ENCODE assay signal across 24 cellular contexts in genomic region chr2:72427022-72427861, GRCh38.
DNase-seq lines count a peak whose midpoint lies in the region; ATAC-seq lines count a peak whose summit lies in the region.
"Had no signal": no experiment of that assay in that cellular context is flagged by ENCODE, and none has a peak within 500 bp of the region (broad histone marks: within the 10 kb centered on the region; RNA-seq: fewer than 3 reads in every experiment).

No MANE protein-coding gene starts in this region.

- H3K4me3 ChIP-seq in neuronal stem cell (ENCODE audit: low read length in 2 of 2) (no peak overlapping the region), aorta (ENCODE audit: low read length in 2 of 2) (no peak overlapping the region)
- H3K4me3 ChIP-seq: A549, BLaER1, GM12878, GM23248, K562 had no signal

- H2BK120ac ChIP-seq in neuronal stem cell (ENCODE audit: low read depth, low read length) = no peak overlapping the region

- H3K14ac ChIP-seq in neuronal stem cell (ENCODE audit: low read length) = no peak overlapping the region

- no peak overlapping the region for H3K27ac ChIP-seq in neuronal stem cell (replicated peaks; ENCODE audit: low read length)
- H3K27ac ChIP-seq in aorta (ENCODE audit: low read depth in 1 of 2, low read length in 2 of 2) = no peak overlapping the region
- H3K27ac ChIP-seq: A549, BLaER1, GM23248 had no signal

- peak overlapping the region; percentile 23 for H3K18ac ChIP-seq in neuronal stem cell (ENCODE audit: low read length)

- no peak for DNase-seq in Right ventricle myocardium inferior (ENCODE audit: missing footprints)
- DNase-seq in cardiac septum (ENCODE audit: low spot score) = no peak
- DNase-seq in neuronal stem cell (ENCODE audit: low spot score) = no peak
- DNase-seq in aorta = no peak
- DNase-seq in SW480 (ENCODE audit: low spot score) = no peak
- DNase-seq in NCI-H82 treated with DMSO at 0.1 percent for 48 hours (lab: John Stamatoyannopoulos, UW; ENCODE audit: unreplicated experiment) = no peak
- DNase-seq: Calu3; CD8-positive, alpha-beta T cell; DMS53; EL; GM23248; NCI-H1105 treated with DMSO at 0.1 percent for 48 hours; NCI-H187; NCI-H2227 treated with DMSO at 0.1 percent for 48 hours; NCI-H510A treated with DMSO at 0.1 percent for 48 hours; NCI-H774; OCI-M1; SHP77 treated with DMSO at 0.1 percent for 48 hours had no signal

- H3K36me3 ChIP-seq in neuronal stem cell (replicated peaks in 1 of 2; ENCODE audit: control insufficient read depth in 2 of 2, insufficient read depth in 2 of 2, low read length in 2 of 2) = no peaks in the 10 kb centered on the region
- H3K36me3 ChIP-seq in aorta (ENCODE audit: control insufficient read depth in 1 of 2, insufficient read depth in 2 of 2, low read length in 1 of 2) = no peaks in the 10 kb centered on the region
- H3K36me3 ChIP-seq: BLaER1 had no signal

- H2BK12ac ChIP-seq in neuronal stem cell (ENCODE audit: low read length) = no peak overlapping the region

- intact Hi-C loops in Right ventricle myocardium inferior (cut with DNase I) (no loop called here), cardiac septum (cut with DNase I) (no loop called here), aorta (cut with DNase I) (no loop called here)

- H3K4me2 ChIP-seq in neuronal stem cell (ENCODE audit: insufficient read depth, low read length, poor library complexity, severe bottlenecking) = no peak overlapping the region
- H3K4me2 ChIP-seq: A549, BLaER1 had no signal

- H2BK15ac ChIP-seq in neuronal stem cell (ENCODE audit: low read length) = no peak overlapping the region

- H3K79me1 ChIP-seq in neuronal stem cell (ENCODE audit: low read depth, low read length) = no peaks in the 10 kb centered on the region

- no peak overlapping the region for H2AK5ac ChIP-seq in neuronal stem cell (ENCODE audit: low read depth, low read length)

- no peak overlapping the region for H2BK5ac ChIP-seq in neuronal stem cell (ENCODE audit: low read length)

- no peak overlapping the region for H2AFZ ChIP-seq in neuronal stem cell (ENCODE audit: low read length)
- H2AFZ ChIP-seq: GM23248 had no signal

- no peak overlapping the region for H4K91ac ChIP-seq in neuronal stem cell (ENCODE audit: low read depth, low read length, poor library complexity)

- H3K27me3 ChIP-seq in neuronal stem cell (ENCODE audit: control insufficient read depth in 3 of 3, insufficient read depth in 3 of 3, low read depth in 1 of 3, low read length in 3 of 3) (no peaks in the 10 kb centered on the region), aorta (ENCODE audit: control insufficient read depth in 1 of 2, insufficient read depth in 2 of 2, low read length in 1 of 2) (no peaks in the 10 kb centered on the region)
- H3K27me3 ChIP-seq: BLaER1 had no signal

- ATAC-seq in Right ventricle myocardium inferior (peak; percentile 13), esophagus mucosa (peak; percentile 10), aorta (ENCODE audit: low FRiP score) (peak; percentile 22)
- ATAC-seq: A549; CD8-positive, alpha-beta T cell; GM12878; HCT116; K562 had no signal

- H3K9ac ChIP-seq in neuronal stem cell (ENCODE audit: low read depth, low read length, poor library complexity) = no peak overlapping the region
- H3K9ac ChIP-seq: BLaER1, GM23248 had no signal

- peak overlapping the region; percentile 52 for H4K8ac ChIP-seq in neuronal stem cell (ENCODE audit: low read depth, low read length)

- no peak overlapping the region for H3K23ac ChIP-seq in neuronal stem cell (ENCODE audit: low read depth, low read length, poor library complexity)

- H3K4ac ChIP-seq in neuronal stem cell (ENCODE audit: low read length) = no peak overlapping the region

- H3K4me1 ChIP-seq in neuronal stem cell (ENCODE audit: control insufficient read depth in 2 of 2, insufficient read depth in 1 of 2, low read depth in 1 of 2, low read length in 2 of 2) (no peaks in the 10 kb centered on the region), aorta (ENCODE audit: control insufficient read depth in 1 of 2, insufficient read depth in 2 of 2, low read length in 2 of 2) (no peaks in the 10 kb centered on the region)
- H3K4me1 ChIP-seq: A549, BLaER1 had no signal

- no CpG with 5 or more reads among the region's 15 CpGs for WGBS in neuronal stem cell (ENCODE audit: extremely low coverage in 2 of 2, insufficient read length in 2 of 2, insufficient replicate concordance in 1 of 2), 2 donors
- whole genome bisulfite sequencing in aorta, 2 donors = 95 to 97% methylated on average over 13 to 15 of the region's 15 CpGs

- H3K9me3 ChIP-seq in neuronal stem cell (replicated peaks in 1 of 2; ENCODE audit: control insufficient read depth in 2 of 2, insufficient read depth in 1 of 2, low read depth in 1 of 2, low read length in 2 of 2) (no peaks in the 10 kb centered on the region), aorta (ENCODE audit: control insufficient read depth, low read length) (no peaks in the 10 kb centered on the region)
- H3K9me3 ChIP-seq: A549 had no signal
